ENCODE assay signal across 19 cellular contexts in the genomic region with DNA sequence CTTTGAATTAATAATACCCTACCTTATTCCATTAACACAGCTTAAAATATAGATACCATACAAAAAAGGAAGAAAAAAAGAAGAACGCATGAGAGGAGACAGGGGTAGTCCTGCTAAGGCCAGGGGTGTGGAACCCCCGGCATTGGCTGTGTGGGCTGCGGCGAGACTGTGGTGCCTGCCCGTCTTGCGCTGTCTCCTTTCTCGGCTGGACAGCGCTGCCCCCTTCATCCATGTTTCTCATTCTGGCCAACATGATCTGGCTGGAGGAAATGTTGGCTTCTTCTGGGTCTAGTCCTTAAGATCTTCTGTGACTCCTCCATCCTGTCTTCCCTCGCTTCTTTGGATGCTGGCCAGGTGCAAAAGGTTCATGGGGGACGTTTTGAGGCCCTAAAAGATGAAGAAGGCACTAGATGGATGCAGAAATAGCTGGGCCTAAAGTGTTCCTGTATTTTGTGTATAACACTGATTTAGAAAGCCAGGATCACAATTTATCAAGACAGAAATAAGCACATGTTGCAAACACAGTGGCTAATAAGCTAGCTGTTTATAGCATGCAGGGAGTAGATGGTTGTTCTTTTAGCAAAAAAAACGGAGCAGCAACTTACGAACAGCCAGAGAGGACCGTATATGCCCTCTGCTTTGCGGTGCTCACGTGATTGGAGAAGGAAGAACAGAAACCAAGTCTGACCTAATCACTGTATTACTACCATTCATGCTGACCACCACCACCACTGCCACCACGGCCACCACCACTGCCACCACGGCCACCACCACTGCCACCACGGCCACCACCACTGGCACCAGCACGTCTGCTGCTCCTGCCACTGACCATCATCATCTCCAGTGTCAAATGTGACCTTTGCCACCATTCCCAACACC.
"Had no signal": no experiment of that assay in that cellular context is flagged by ENCODE, and none has a peak within 500 bp of the region (broad histone marks: within the 10 kb centered on the region; RNA-seq: fewer than 3 reads in every experiment).

No MANE protein-coding gene starts in this region.

- H3K79me2 ChIP-seq: hepatocyte had no signal

- H3K4me3 ChIP-seq: coronary artery, hepatocyte, neural progenitor cell, pancreas, right lobe of liver, upper lobe of left lung, uterus had no signal

- H3K9ac ChIP-seq: neural progenitor cell had no signal

- ATAC-seq: pancreas, right lobe of liver had no signal

- H3K4me3 Mint-ChIP-seq: natural killer cell treated with Interleukin-12 subunit alpha and Interleukin-12 subunit beta and Interleukin-15 and Interleukin-18, amount 100 ng/mL, for 72 hours; neural progenitor cell; stimulated activated effector memory CD8-positive, alpha-beta T cell treated with anti-CD3 and anti-CD28 coated beads, Interleukin-12 subunit alpha, Interleukin-12 subunit beta, amount 100 ng/mL, for 72 hours; stimulated activated naive CD8-positive, alpha-beta T cell treated with anti-CD3 and anti-CD28 coated beads, Interleukin-15, Interleukin-2, amounts not matched to agents 100 ng/mL and 50 ng/mL, for 24 hours had no signal

- H3K9me3 Mint-ChIP-seq: natural killer cell treated with Interleukin-12 subunit alpha and Interleukin-12 subunit beta and Interleukin-15 and Interleukin-18, amount 100 ng/mL, for 72 hours; stimulated activated effector memory CD8-positive, alpha-beta T cell treated with anti-CD3 and anti-CD28 coated beads, Interleukin-12 subunit alpha, Interleukin-12 subunit beta, amount 100 ng/mL, for 72 hours; stimulated activated naive CD8-positive, alpha-beta T cell treated with anti-CD3 and anti-CD28 coated beads, Interleukin-15, Interleukin-2, amounts not matched to agents 100 ng/mL and 50 ng/mL, for 24 hours had no signal

- H3K36me3 ChIP-seq: pancreas, right lobe of liver, upper lobe of left lung, uterus had no signal

- H3K4me1 ChIP-seq: pancreas had no signal

- H3K27ac Mint-ChIP-seq: natural killer cell treated with Interleukin-12 subunit alpha and Interleukin-12 subunit beta and Interleukin-15 and Interleukin-18, amount 100 ng/mL, for 72 hours; neural progenitor cell; progenitor cell of endocrine pancreas; stimulated activated effector memory CD8-positive, alpha-beta T cell treated with anti-CD3 and anti-CD28 coated beads, Interleukin-12 subunit alpha, Interleukin-12 subunit beta, amount 100 ng/mL, for 72 hours; stimulated activated naive CD8-positive, alpha-beta T cell treated with anti-CD3 and anti-CD28 coated beads, Interleukin-15, Interleukin-2, amounts not matched to agents 100 ng/mL and 50 ng/mL, for 24 hours had no signal

- H3K4me2 ChIP-seq: hepatocyte, neural progenitor cell had no signal

- H3K27me3 ChIP-seq: hepatocyte, neural progenitor cell, pancreas, right lobe of liver, upper lobe of left lung, uterus had no signal

- H3K9me3 ChIP-seq: pancreas, right lobe of liver, upper lobe of left lung, uterus had no signal

- H2AFZ ChIP-seq: hepatocyte, neural progenitor cell had no signal

- DNase-seq: central memory CD4-positive, alpha-beta T cell; effector memory CD4-positive, alpha-beta T cell; foreskin melanocyte; kidney glomerular epithelial cell; occipital lobe; pancreas; right lobe of liver; stimulated activated CD4-positive, alpha-beta T cell treated with anti-CD3 and anti-CD28 coated beads, Interleukin-4, amount 100 ng/mL, for 1 hour; stimulated activated CD8-positive, alpha-beta memory T cell treated with anti-CD3 and anti-CD28 coated beads, Interleukin-4, amount 100 ng/mL, for 48 hours; uterus had no signal

- H3K36me3 Mint-ChIP-seq: natural killer cell treated with Interleukin-12 subunit alpha and Interleukin-12 subunit beta and Interleukin-15 and Interleukin-18, amount 100 ng/mL, for 72 hours; stimulated activated effector memory CD8-positive, alpha-beta T cell treated with anti-CD3 and anti-CD28 coated beads, Interleukin-12 subunit alpha, Interleukin-12 subunit beta, amount 100 ng/mL, for 72 hours had no signal

- H3K27me3 Mint-ChIP-seq: progenitor cell of endocrine pancreas had no signal

- H3K27ac ChIP-seq: epithelial cell of prostate, hepatocyte, neural progenitor cell, pancreas, right lobe of liver, upper lobe of left lung had no signal
